Comparison of ENCODE assay signal across 10 cellular contexts in genomic region chr14:50920482-50921225, GRCh38. TPM values are rescaled to one million over a fixed set of nuclear protein-coding genes. Genes with fewer than 3 reads are reported as not detected.
DNase-seq lines count a peak whose midpoint lies in the region; ATAC-seq and TF ChIP-seq lines count a peak whose summit lies in the region.
"Had no signal": no experiment of that assay in that cellular context is flagged by ENCODE, and none has a peak within 500 bp of the region (broad histone marks: within the 10 kb centered on the region; RNA-seq: fewer than 3 reads in every experiment).

No MANE protein-coding gene starts in this region.

- no peak for TF ChIP-seq CTCF in left ventricle myocardium inferior (IDR thresholded peaks at IDR 0.05; ENCODE audit: borderline replicate concordance)
- TF ChIP-seq CTCF in WTC11 (IDR thresholded peaks at IDR 0.05), result no peak

- no peaks in the 10 kb centered on the region for H3K27me3 Mint-ChIP-seq in WTC11 (ENCODE audit: low read depth)

- H3K4me1 ChIP-seq in left ventricle myocardium inferior, result no peaks in the 10 kb centered on the region
- H3K4me1 ChIP-seq: transverse colon had no signal

- no peaks in the 10 kb centered on the region for H3K27me3 ChIP-seq in left ventricle myocardium inferior (ENCODE audit: low read depth)
- H3K27me3 ChIP-seq: BLaER1 treated with 17β-estradiol and CSF1 and Interleukin-3, amounts not matched to agents 10 nM and 100 nM; transverse colon had no signal

- peaks cover 14% of the 10 kb centered on the region for H3K4me1 Mint-ChIP-seq in WTC11

- no peak for DNase-seq in left ventricle myocardium inferior
- DNase-seq in left ventricle myocardium superior, result no peak
- DNase-seq in WTC11 (ENCODE audit: low spot score), result no peak
- peak; percentile 73 for DNase-seq in islet precursor cell
- DNase-seq in DMS79 treated with DMSO at 0.1 percent for 48 hours (lab: John Stamatoyannopoulos, UW), result no peak
- DNase-seq in activated CD4-positive, alpha-beta T cell treated with anti-CD3 and anti-CD28 coated beads, Interleukin-2, amount 50 U/mL, for 48 hours, result no peak
- no peak for DNase-seq in NOMO-1 (lab: John Stamatoyannopoulos, UW; ENCODE audit: unreplicated experiment in 2 of 2)
- DNase-seq: transverse colon had no signal

- intact Hi-C loops in left ventricle myocardium inferior (cut with micrococcal nuclease) (no loop called here), left ventricle myocardium superior (cut with micrococcal nuclease) (no loop called here)

- H3K9me3 ChIP-seq in left ventricle myocardium inferior (replicated peaks), result no peaks in the 10 kb centered on the region
- H3K9me3 ChIP-seq: transverse colon had no signal

- peaks cover 33% of the 10 kb centered on the region for H3K36me3 ChIP-seq in left ventricle myocardium inferior

- no peak overlapping the region for H3K4me3 Mint-ChIP-seq in WTC11

- peaks cover 65% of the 10 kb centered on the region for H3K36me3 Mint-ChIP-seq in WTC11

- no peak overlapping the region for H3K4me3 ChIP-seq in left ventricle myocardium inferior
- H3K4me3 ChIP-seq: BLaER1 treated with 17β-estradiol and CSF1 and Interleukin-3, amounts not matched to agents 10 nM and 100 nM; transverse colon had no signal

- CTCF ChIA-PET in WTC11 (lab: Charles Lee), result no interaction called here

- no peak for ATAC-seq in left ventricle myocardium superior
- peak; percentile 53 for ATAC-seq in WTC11
- no peak for ATAC-seq in GM19463 (IDR thresholded peaks at IDR 0.05; ENCODE audit: unreplicated experiment)

- peak overlapping the region; percentile 75; the same call in 1 of the 2 replicates for H3K27ac Mint-ChIP-seq in WTC11

- H3K9me3 Mint-ChIP-seq in WTC11, result 0 out of 2 replicates have a peak, but pooled peaks cover 4% of the 10 kb centered on the region

- POLR2A ChIA-PET in WTC11 (lab: Charles Lee), result no interaction called here

- peak overlapping the region; percentile 7 for H3K27ac ChIP-seq in left ventricle myocardium inferior (replicated peaks)
- H3K27ac ChIP-seq: BLaER1 treated with 17β-estradiol and CSF1 and Interleukin-3, amounts not matched to agents 10 nM and 100 nM; transverse colon had no signal

TF ChIP-seq in WTC11, 78 proteins besides CTCF, POLR2A, EP300 and RAD21:
- TF ChIP-seq FOXP1 (CRISPR knock-in tag; IDR thresholded peaks at IDR 0.05; ENCODE audit: borderline replicate concordance) (no peak), NFATC4 (CRISPR knock-in tag; IDR thresholded peaks at IDR 0.05) (no peak), AFF4 (CRISPR knock-in tag; IDR thresholded peaks at IDR 0.05; ENCODE audit: borderline replicate concordance) (no peak)

RNA-seq across cellular contexts. Expression of gene PYGL, which starts 23.6 kb away (rescaled TPM):
- total RNA-seq in left ventricle myocardium inferior (5.8 TPM), left ventricle myocardium superior (6.6 TPM), WTC11 (2021) (81.0 to 107 TPM (median 101 TPM) in 3 replicates)

RNA-seq across cellular contexts. Expression of gene ABHD12B, which starts 48.8 kb away (rescaled TPM):
- total RNA-seq in left ventricle myocardium inferior, result not detected
- total RNA-seq in left ventricle myocardium superior, result not detected
- 145 to 156 TPM (median 146 TPM) in 3 replicates for total RNA-seq in WTC11 (2021)

Comparison
In these comparisons a context has a peak if more than half of its experiments do, and no peak if none do; other contexts are left out.
1. RNA of gene PYGL, which starts 23.6 kb away (total RNA-seq): 81.0 to 107 TPM in WTC11; 6.6 TPM in left ventricle myocardium superior (single experiment) and 5.8 TPM in left ventricle myocardium inferior (single experiment); every median in the first group is over 10 times any median in the second.
2. RNA of gene ABHD12B, which starts 48.8 kb away (total RNA-seq): 145 to 156 TPM in WTC11; not detected in left ventricle myocardium superior (single experiment) and not detected in left ventricle myocardium inferior (single experiment); every median in the first group is over 100 times any median in the second.